Comparison of ENCODE assay signal across 17 cellular contexts in the genomic region with DNA sequence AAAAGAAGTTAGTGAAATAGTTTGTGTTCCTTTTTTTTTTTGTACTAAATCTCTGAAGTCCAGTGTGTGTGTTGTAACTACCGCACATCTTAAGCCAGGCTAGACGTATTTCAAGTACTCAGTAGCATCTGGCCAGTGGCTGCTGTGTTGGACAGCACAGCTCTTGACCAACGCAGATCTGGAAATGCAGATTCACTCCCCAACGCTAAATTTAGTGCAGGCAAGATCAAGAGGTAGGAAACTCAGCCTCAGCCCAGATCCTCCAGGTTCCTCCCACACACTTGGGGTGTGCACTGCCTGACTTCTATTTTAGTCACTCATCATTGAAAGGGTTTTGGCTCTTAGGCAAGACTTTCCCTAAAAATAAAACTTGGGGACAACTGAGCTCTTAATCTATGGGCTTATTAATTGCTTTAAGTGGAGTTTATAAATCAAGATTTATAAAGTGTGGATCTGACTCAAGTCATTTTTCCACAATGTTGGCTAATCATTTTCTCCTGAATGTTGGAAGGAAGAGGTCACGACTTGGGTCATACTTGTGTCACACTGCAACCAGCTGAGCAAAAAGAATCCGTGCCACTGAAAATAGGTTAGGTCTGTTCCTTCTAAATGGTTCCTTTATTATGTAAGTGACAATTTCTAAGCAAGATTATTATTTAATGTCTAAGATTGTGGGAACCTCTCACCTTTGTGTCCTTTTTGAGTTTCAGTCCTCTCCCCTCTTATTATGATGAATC.
A peak's percentile ranks its signal among the peaks of the same experiment; 100 is the strongest.
DNase-seq lines count a peak whose midpoint lies in the region; ATAC-seq and TF ChIP-seq lines count a peak whose summit lies in the region.
"Had no signal": no experiment of that assay in that cellular context is flagged by ENCODE, and none has a peak within 500 bp of the region (broad histone marks: within the 10 kb centered on the region; RNA-seq: fewer than 3 reads in every experiment).

No MANE protein-coding gene starts in this region.

- TF ChIP-seq CTCF in gastrocnemius medialis (IDR thresholded peaks at IDR 0.05 in 4 of 5, conservative IDR thresholded peaks at IDR 0.05 in 1 of 5) = no peak

- H3K4me1 Mint-ChIP-seq in activated naive CD8-positive, alpha-beta T cell treated with anti-CD3 and anti-CD28 coated beads, Interleukin-2, amount 10 ng/mL, durations not matched to agents 7 days and 5 days = peaks cover 55% of the 10 kb centered on the region

- ATAC-seq in activated naive CD4-positive, alpha-beta T cell treated with anti-CD3 and anti-CD28 coated beads, Interleukin-2, amount 50 U/mL, for 72 hours = peak; percentile 60 to 66
- ATAC-seq in activated naive CD8-positive, alpha-beta T cell treated with anti-CD3 and anti-CD28 coated beads, Interleukin-2, amount 10 ng/mL, durations not matched to agents 7 days and 5 days (ENCODE audit: low read depth) = no peak
- ATAC-seq in gastrocnemius medialis = peak; percentile 89 to 91
- ATAC-seq: HCT116 had no signal

- H3K27ac ChIP-seq in gastrocnemius medialis = peak overlapping the region; percentile 32 to 74 (median 54)
- no peak overlapping the region for H3K27ac ChIP-seq in substantia nigra (ENCODE audit: low read depth, low read length, poor library complexity, severe bottlenecking)
- no peak overlapping the region for H3K27ac ChIP-seq in effector memory CD4-positive, alpha-beta T cell (ENCODE audit: insufficient read depth, low read length, poor library complexity, severe bottlenecking)
- H3K27ac ChIP-seq: parathyroid adenoma, SJCRH30 had no signal

- H3K4me3 Mint-ChIP-seq in activated naive CD8-positive, alpha-beta T cell treated with anti-CD3 and anti-CD28 coated beads, Interleukin-2, amount 10 ng/mL, durations not matched to agents 7 days and 5 days = peak overlapping the region; percentile 15
- H3K4me3 Mint-ChIP-seq: brain, type B pancreatic cell had no signal

- in situ Hi-C loops in gastrocnemius medialis (cut with MboI; ENCODE audit: low sequenced_read_pairs in 4 of 4) = no loop called here

- H3K27me3 Mint-ChIP-seq in activated naive CD8-positive, alpha-beta T cell treated with anti-CD3 and anti-CD28 coated beads, Interleukin-2, amount 10 ng/mL, durations not matched to agents 7 days and 5 days = no peaks in the 10 kb centered on the region
- H3K27me3 Mint-ChIP-seq: brain, type B pancreatic cell had no signal

- no peaks in the 10 kb centered on the region for H3K36me3 ChIP-seq in gastrocnemius medialis
- no peaks in the 10 kb centered on the region for H3K36me3 ChIP-seq in effector memory CD4-positive, alpha-beta T cell (ENCODE audit: control insufficient read depth, insufficient read depth, low read length)
- H3K36me3 ChIP-seq: SJCRH30 had no signal

- TF ChIP-seq POLR2A in gastrocnemius medialis (IDR thresholded peaks at IDR 0.05) = no peak

- H3K4me3 ChIP-seq in gastrocnemius medialis = no peak overlapping the region
- no peak overlapping the region for H3K4me3 ChIP-seq in effector memory CD4-positive, alpha-beta T cell (ENCODE audit: insufficient read depth, low read depth, low read length, poor library complexity, severe bottlenecking)
- H3K4me3 ChIP-seq: SJCRH30 had no signal

- H3K4me1 ChIP-seq in gastrocnemius medialis = peaks cover 11 to 21% of the 10 kb centered on the region in 2 donors
- peaks cover 10% of the 10 kb centered on the region for H3K4me1 ChIP-seq in effector memory CD4-positive, alpha-beta T cell (ENCODE audit: control insufficient read depth, insufficient read depth, low read length, poor library complexity, severe bottlenecking)
- H3K4me1 ChIP-seq: parathyroid adenoma had no signal

- peaks cover 11 to 41% of the 10 kb centered on the region in 2 donors for H3K36me3 Mint-ChIP-seq in activated naive CD4-positive, alpha-beta T cell treated with anti-CD3 and anti-CD28 coated beads, Interleukin-2, amount 50 U/mL, for 72 hours
- peaks cover 9% of the 10 kb centered on the region for H3K36me3 Mint-ChIP-seq in activated naive CD8-positive, alpha-beta T cell treated with anti-CD3 and anti-CD28 coated beads, Interleukin-2, amount 10 ng/mL, durations not matched to agents 7 days and 5 days
- H3K36me3 Mint-ChIP-seq: brain, type B pancreatic cell had no signal

- H3K27me3 ChIP-seq in gastrocnemius medialis = no peaks in the 10 kb centered on the region
- no peaks in the 10 kb centered on the region for H3K27me3 ChIP-seq in effector memory CD4-positive, alpha-beta T cell (replicated peaks; ENCODE audit: control insufficient read depth, insufficient read depth, low read length, poor library complexity, severe bottlenecking)
- H3K27me3 ChIP-seq: SJCRH30 had no signal

- H3K9me3 ChIP-seq in gastrocnemius medialis = no peaks in the 10 kb centered on the region
- H3K9me3 ChIP-seq in effector memory CD4-positive, alpha-beta T cell (ENCODE audit: control insufficient read depth, low read length) = no peaks in the 10 kb centered on the region
- H3K9me3 ChIP-seq: SJCRH30 had no signal

- peaks cover 22 to 24% of the 10 kb centered on the region in 2 donors for H3K9me3 Mint-ChIP-seq in activated naive CD4-positive, alpha-beta T cell treated with anti-CD3 and anti-CD28 coated beads, Interleukin-2, amount 50 U/mL, for 72 hours
- peaks cover 6% of the 10 kb centered on the region for H3K9me3 Mint-ChIP-seq in activated naive CD8-positive, alpha-beta T cell treated with anti-CD3 and anti-CD28 coated beads, Interleukin-2, amount 10 ng/mL, durations not matched to agents 7 days and 5 days
- H3K9me3 Mint-ChIP-seq: type B pancreatic cell had no signal

- POLR2A ChIA-PET in activated naive CD8-positive, alpha-beta T cell treated with anti-CD3 and anti-CD28 coated beads, Interleukin-2, amount 10 ng/mL, durations not matched to agents 7 days and 5 days (lab: Charles Lee) = no interaction called here

- DNase-seq in activated naive CD4-positive, alpha-beta T cell treated with anti-CD3 and anti-CD28 coated beads, Interleukin-2, amount 50 U/mL, for 72 hours (ENCODE audit: low spot score in 2 of 2) = no peak
- DNase-seq in activated naive CD4-positive, alpha-beta T cell treated with anti-CD3 and anti-CD28 coated beads, Interleukin-2, amount 50 U/mL, for 16 hours = no peak
- DNase-seq in NCI-H226 (peak; percentile 12), gastrocnemius medialis (peak; percentile 41 to 55), foreskin melanocyte (no peak), substantia nigra (lab: John Stamatoyannopoulos, UW) (no peak)
- no peak for DNase-seq in activated naive CD8-positive, alpha-beta T cell treated with anti-CD3 and anti-CD28 coated beads, Interleukin-2, amount 10 ng/mL, durations not matched to agents 7 days and 5 days
- DNase-seq in effector memory CD4-positive, alpha-beta T cell = no peak
- DNase-seq: activated T-cell treated with anti-CD3 and anti-CD28 coated beads, Interleukin-2, amount 50 U/mL, for 48 hours; DMS153; NCI-H187 treated with DMSO at 0.1 percent for 48 hours; NCI-H748 treated with DMSO at 0.1 percent for 48 hours; SJCRH30 had no signal

- H3K27ac Mint-ChIP-seq in activated naive CD4-positive, alpha-beta T cell treated with anti-CD3 and anti-CD28 coated beads, Interleukin-2, amount 50 U/mL, for 72 hours = peak overlapping the region; percentile 26 to 88
- H3K27ac Mint-ChIP-seq in activated naive CD8-positive, alpha-beta T cell treated with anti-CD3 and anti-CD28 coated beads, Interleukin-2, amount 10 ng/mL, durations not matched to agents 7 days and 5 days = peak overlapping the region; percentile 50
- H3K27ac Mint-ChIP-seq: brain, type B pancreatic cell had no signal

- intact Hi-C loops in gastrocnemius medialis (cut with DNase I; ENCODE audit: low total_unique reads) = loop anchor here (1.0 to 5.0 kb wide), 2 partner anchors 149 to 179 kb away; partner anchors contain the start of gene SHISA2

Comparison
In these comparisons a context has a peak if more than half of its experiments do, and no peak if none do; other contexts are left out.
1. DNase-seq: peak in NCI-H226 (single experiment) and gastrocnemius medialis (2 of 2); none in activated naive CD4-positive, alpha-beta T cell treated with anti-CD3 and anti-CD28 coated beads, Interleukin-2, amount 50 U/mL, for 72 hours (0 of 2), activated naive CD4-positive, alpha-beta T cell treated with anti-CD3 and anti-CD28 coated beads, Interleukin-2, amount 50 U/mL, for 16 hours (single experiment), activated naive CD8-positive, alpha-beta T cell treated with anti-CD3 and anti-CD28 coated beads, Interleukin-2, amount 10 ng/mL, durations not matched to agents 7 days and 5 days (single experiment), foreskin melanocyte (single experiment), substantia nigra (0 of 49) and effector memory CD4-positive, alpha-beta T cell (0 of 3).
2. H3K27ac ChIP-seq: peak in gastrocnemius medialis (4 of 4); none in substantia nigra (single experiment) and effector memory CD4-positive, alpha-beta T cell (single experiment).